9 cellular contexts compared by ENCODE assay signal in the genomic region with DNA sequence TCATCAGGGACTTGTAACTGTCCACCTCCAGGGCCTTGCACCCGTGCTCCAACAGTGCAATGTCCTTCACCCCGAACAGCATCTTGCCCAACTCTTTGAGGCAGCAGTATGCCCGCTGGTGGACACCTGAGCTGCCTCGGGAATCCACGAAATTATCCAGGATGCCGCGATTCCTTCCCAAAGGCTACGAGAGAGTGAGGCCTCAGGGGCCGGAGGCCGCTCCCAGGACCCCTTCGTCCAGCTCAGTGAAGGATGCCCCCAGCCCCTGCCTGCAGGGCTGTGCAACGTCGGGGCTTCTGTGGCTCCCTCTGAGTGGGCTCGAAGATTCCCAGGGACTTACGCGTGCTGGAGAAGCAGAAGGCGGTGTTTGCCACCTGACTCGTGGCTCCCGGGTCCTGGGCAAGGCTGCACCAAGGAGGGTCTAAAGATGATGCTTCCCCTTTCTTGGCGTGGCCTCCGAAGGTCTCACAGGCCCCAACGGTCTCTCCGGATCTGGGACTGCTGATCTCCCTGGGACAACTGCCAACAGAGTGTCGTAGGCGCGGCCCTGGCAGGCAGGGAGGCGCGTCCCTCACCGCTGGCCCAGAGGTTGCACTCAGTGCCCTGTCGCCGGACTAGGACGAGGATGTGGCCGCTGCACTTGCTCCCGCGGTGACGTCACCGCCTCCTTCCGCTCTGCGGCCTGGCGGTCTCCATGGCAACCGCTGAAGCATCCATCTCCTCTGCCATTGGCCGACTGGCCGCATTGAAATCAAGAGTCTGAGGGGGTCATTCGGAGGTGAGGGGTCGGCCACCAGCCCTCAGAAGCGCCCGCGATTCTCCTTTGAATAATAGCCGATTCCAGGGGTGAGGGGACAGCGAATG. TPM values are rescaled to one million over a fixed set of nuclear protein-coding genes. Genes with fewer than 3 reads are reported as not detected.
DNase-seq lines count a peak whose midpoint lies in the region; ATAC-seq and TF ChIP-seq lines count a peak whose summit lies in the region.
"Had no signal": no experiment of that assay in that cellular context is flagged by ENCODE, and none has a peak within 500 bp of the region (broad histone marks: within the 10 kb centered on the region; RNA-seq: fewer than 3 reads in every experiment).

A gene (minus strand): TSS at position 659 of the 864 bp plus-strand sequence. CDS start 577 bp downstream, at position 82.

- H3K36me3 Mint-ChIP-seq in HFFc6 (ENCODE audit: low read depth): no peaks in the 10 kb centered on the region

- H3K27ac Mint-ChIP-seq in HFFc6: no peak within 1 kb of the TSS; the same call in 1 of the 2 replicates

- peaks cover 24% of the 10 kb centered on the region for H3K27me3 Mint-ChIP-seq in HFFc6 (ENCODE audit: insufficient read depth)

- H3K27ac ChIP-seq in ascending aorta: peak within 1 kb of the TSS; percentile 71 to 76
- H3K27ac ChIP-seq: PC-9 had no signal

- peak; percentile 25 for DNase-seq in HFFc6
- peak in 1 of 2 donors; percentile 93 for DNase-seq in ascending aorta (ENCODE audit: low spot score in 2 of 2)
- DNase-seq in hippocampal formation (lab: John Stamatoyannopoulos, UW): peak; percentile 76 to 80
- DNase-seq in retinal pigment epithelial cell (ENCODE audit: low read depth): no peak
- no peak for DNase-seq in SKM-1 (lab: John Stamatoyannopoulos, UW; ENCODE audit: unreplicated experiment)
- DNase-seq in NCI-H345 (lab: John Stamatoyannopoulos, UW): no peak

- H3K9me3 ChIP-seq in ascending aorta: no peaks in the 10 kb centered on the region

- H3K27me3 ChIP-seq in ascending aorta: no peaks in the 10 kb centered on the region

- H3K4me1 Mint-ChIP-seq in HFFc6 (ENCODE audit: low read depth): peaks cover 22% of the 10 kb centered on the region

- ATAC-seq in SK-N-SH treated with all-trans-retinoic acid at 6 μM for 48 hours (peak; percentile 84), HG03457 (IDR thresholded peaks at IDR 0.05; ENCODE audit: unreplicated experiment) (no peak)

- no peak for TF ChIP-seq CTCF in HFFc6 (IDR thresholded peaks at IDR 0.05)
- TF ChIP-seq CTCF in ascending aorta (IDR thresholded peaks at IDR 0.05): no peak
- TF ChIP-seq CTCF in retinal pigment epithelial cell (conservative IDR thresholded peaks at IDR 0.05; ENCODE audit: low read depth, low read length): no peak

- H3K4me3 Mint-ChIP-seq in HFFc6: peak within 1 kb of the TSS; percentile 61

- no peaks in the 10 kb centered on the region for H3K36me3 ChIP-seq in ascending aorta

- peak within 1 kb of the TSS; percentile 62 to 73 for H3K4me3 ChIP-seq in ascending aorta
- H3K4me3 ChIP-seq in retinal pigment epithelial cell (ENCODE audit: low read length): peak within 1 kb of the TSS; percentile 38
- H3K4me3 ChIP-seq: PC-9 had no signal

- intact Hi-C loops in ascending aorta (cut with DNase I): loop anchor here (2.0 kb wide), 1 partner anchor 52 kb away; no protein-coding TSS in a partner anchor

- no peaks in the 10 kb centered on the region for H3K9me3 Mint-ChIP-seq in HFFc6

- H3K4me1 ChIP-seq in ascending aorta: peaks cover 7 to 11% of the 10 kb centered on the region in 2 donors

TF ChIP-seq in SK-N-SH treated with all-trans-retinoic acid at 6 μM for 48 hours, 23 proteins besides CTCF, POLR2A, EP300 and RAD21:
- no peak for TF ChIP-seq GLIS3 (CRISPR knock-in tag; IDR thresholded peaks at IDR 0.05)
- no peak for TF ChIP-seq OSR1 (CRISPR knock-in tag; IDR thresholded peaks at IDR 0.05)
- peak; percentile 73; the same call in 1 of the 2 replicates for TF ChIP-seq SNAI2 (CRISPR knock-in tag; IDR thresholded peaks at IDR 0.05)
- no peak for TF ChIP-seq ESRRG (CRISPR knock-in tag; IDR thresholded peaks at IDR 0.05)

RNA-seq across cellular contexts. Expression of the gene that starts here (rescaled TPM):
- total RNA-seq in HFFc6 (2021; fragmentation: NEBNext Ultra II Directional; extraction: Animal tissue kit (Norgen Biotek cat#: 25700)): under 1 TPM in 3 of 6 experiments, not detected in 3; 0.05 to 0.09 (median 0.07) TPM
- total RNA-seq in ascending aorta: 0.53 TPM
- total RNA-seq: PC-9 had no signal

Comparison
In these comparisons a context has a peak if more than half of its experiments do, and no peak if none do; other contexts are left out.
1. Peak in DNase-seq in HFFc6; RNA of the gene not detected or under 1 TPM.
2. DNase-seq: peak in hippocampal formation (2 of 2); none in retinal pigment epithelial cell (single experiment), SKM-1 (single experiment) and NCI-H345 (single experiment).